In genomic region chr1:50860702-50861101, GRCh38 we compare ENCODE assay signal across 27 cellular contexts.
"Had no signal": no experiment of that assay in that cellular context is flagged by ENCODE, and none has a peak within 500 bp of the region (broad histone marks: within the 10 kb centered on the region; RNA-seq: fewer than 3 reads in every experiment).

No MANE protein-coding gene starts in this region.

- H3K4me3 ChIP-seq: stomach, suprapubic skin, testis, thoracic aorta, thyroid gland, tibial artery, tibial nerve, transverse colon, upper lobe of left lung, upper lobe of right lung, uterus, vagina had no signal

- H3K27me3 ChIP-seq: stomach, suprapubic skin, testis, thyroid gland, tibial artery, tibial nerve, transverse colon, upper lobe of left lung, upper lobe of right lung, uterus, vagina had no signal

- H3K27ac ChIP-seq: stomach, suprapubic skin, testis, thoracic aorta, tibial artery, tibial nerve, transverse colon, upper lobe of left lung, upper lobe of right lung, uterus, vagina had no signal

- ATAC-seq: stimulated activated effector memory CD8-positive, alpha-beta T cell treated with anti-CD3 and anti-CD28 coated beads, Interleukin-12 subunit alpha, Interleukin-12 subunit beta, amount 100 ng/mL, for 72 hours; stimulated activated memory B cell treated with anti-CD40 and anti-IgM and Interleukin-4, amounts not matched to agents 10 μg/mL and 1 μg/mL and 100 μg/mL, for 72 hours; stimulated activated naive B cell treated with anti-CD40 and anti-IgM and Interleukin-4, amounts not matched to agents 10 μg/mL and 1 μg/mL and 100 μg/mL, for 72 hours; stimulated activated naive CD8-positive, alpha-beta T cell treated with anti-CD3 and anti-CD28 coated beads, Interleukin-15, amount 100 ng/mL, for 72 hours; stimulated activated naive CD8-positive, alpha-beta T cell treated with anti-CD3 and anti-CD28 coated beads, Interleukin-15, Interleukin-2, amounts not matched to agents 100 U/mL and 50 U/mL, for 24 hours; upper lobe of right lung had no signal

- H3K9me3 ChIP-seq: testis, thyroid gland, upper lobe of right lung had no signal

- FAIRE-seq: urothelium cell line had no signal

- H3K36me3 ChIP-seq: stomach, suprapubic skin, thoracic aorta, thyroid gland, tibial artery, tibial nerve, transverse colon, upper lobe of left lung, upper lobe of right lung, uterus, vagina had no signal

- H3K4me1 ChIP-seq: stomach, suprapubic skin, testis, tibial nerve, transverse colon, upper lobe of left lung, upper lobe of right lung, uterus, vagina had no signal

- DNase-seq: stimulated activated CD4-positive, alpha-beta T cell treated with anti-CD3 and anti-CD28 coated beads, Interleukin-2, amount 100 ng/mL, for 48 hours; stimulated activated CD4-positive, alpha-beta T cell treated with anti-CD3 and anti-CD28 coated beads, Interleukin-4, amount 100 ng/mL, for 1 hour; stimulated activated CD4-positive, alpha-beta T cell treated with anti-CD3 and anti-CD28 coated beads, Interleukin-4, amount 100 ng/mL, for 24 hours; stimulated activated CD4-positive, alpha-beta T cell treated with anti-CD3 and anti-CD28 coated beads, Interleukin-4, amount 100 ng/mL, for 4 hours; stimulated activated CD8-positive, alpha-beta memory T cell treated with anti-CD3 and anti-CD28 coated beads, Interleukin-4, amount 100 ng/mL, for 48 hours; stimulated activated naive B cell treated with anti-CD40 and anti-IgM and Interleukin-4, amounts not matched to agents 10 μg/mL and 1 μg/mL and 100 μg/mL, for 72 hours; stimulated activated naive CD4-positive, alpha-beta T cell; stimulated activated naive CD4-positive, alpha-beta T cell treated with Interleukin-2 at 50 U/mL for 16 hours; stimulated activated naive CD8-positive, alpha-beta T cell treated with anti-CD3 and anti-CD28 coated beads, Interleukin-15, amount 100 ng/mL, for 72 hours; stimulated activated naive CD8-positive, alpha-beta T cell treated with anti-CD3 and anti-CD28 coated beads, Interleukin-15, Interleukin-2, amounts not matched to agents 100 U/mL and 50 U/mL, for 24 hours; stomach; substantia nigra; testis; thyroid gland; tibial artery; transverse colon; trophoblast cell; upper lobe of left lung; upper lobe of right lung; uterus had no signal
